Comparison of ENCODE assay signal across 8 cellular contexts in the genomic region with DNA sequence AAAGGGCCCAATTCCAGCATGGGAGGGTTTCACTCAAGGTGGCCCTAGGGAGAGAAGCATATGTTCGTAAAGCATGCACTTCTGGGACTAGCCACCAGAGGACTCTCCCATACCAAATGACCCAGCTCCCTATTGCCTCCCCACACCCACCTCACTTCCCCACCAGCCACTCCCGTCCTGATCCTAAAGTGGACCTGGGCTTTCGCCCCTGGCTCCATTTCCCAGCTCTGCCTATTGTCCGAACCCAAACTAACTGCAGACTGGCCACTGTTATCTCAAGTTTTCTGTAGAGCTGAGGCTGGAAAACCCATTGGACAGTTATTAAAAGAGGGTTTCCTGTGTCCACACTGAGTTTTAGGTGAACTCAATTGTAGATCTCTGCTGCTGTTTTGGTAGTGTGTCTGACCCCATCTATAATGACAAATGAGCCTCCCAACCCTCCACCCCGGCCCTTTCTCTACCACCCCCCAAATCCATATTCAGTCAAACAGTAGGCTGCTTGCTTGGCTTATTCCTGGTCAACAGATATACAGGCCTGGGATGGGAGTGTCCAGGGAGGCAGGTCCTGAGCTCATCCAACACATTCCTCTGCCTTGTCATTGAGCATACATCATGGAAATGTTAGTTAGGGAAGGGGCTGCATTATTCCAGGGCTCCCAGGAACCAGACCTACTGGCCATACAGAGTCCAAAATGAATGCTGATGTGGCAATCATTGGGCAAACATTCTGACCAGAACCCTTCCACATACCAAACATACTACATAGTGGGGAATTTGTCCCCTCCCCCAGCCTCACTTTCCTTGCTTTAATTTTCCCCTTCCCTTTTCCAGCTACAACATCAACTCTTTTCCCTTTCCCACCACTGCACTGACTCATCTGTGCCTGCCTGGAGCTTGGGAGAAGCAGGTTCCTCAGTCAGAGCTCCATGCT. TPM values are rescaled to one million over a fixed set of nuclear protein-coding genes. Genes with fewer than 3 reads are reported as not detected.
DNase-seq lines count a peak whose midpoint lies in the region; ATAC-seq and TF ChIP-seq lines count a peak whose summit lies in the region.

No MANE protein-coding gene starts in this region.

- TF ChIP-seq CTCF in RWPE2 (IDR thresholded peaks at IDR 0.05; ENCODE audit: poor library complexity, severe bottlenecking) = peak; percentile 79
- TF ChIP-seq CTCF in breast epithelium (IDR thresholded peaks at IDR 0.05) = peak; percentile 91 to 96 (median 95)

- peaks cover 5% of the 10 kb centered on the region for H3K4me1 ChIP-seq in RWPE2 (ENCODE audit: insufficient read depth, poor library complexity, severe bottlenecking)
- no peaks in the 10 kb centered on the region for H3K4me1 ChIP-seq in breast epithelium

- H3K4me3 ChIP-seq in RWPE2 (ENCODE audit: severe bottlenecking) = no peak overlapping the region
- H3K4me3 ChIP-seq in breast epithelium = no peak overlapping the region

- H3K9me3 ChIP-seq in RWPE2 (ENCODE audit: severe bottlenecking) = no peaks in the 10 kb centered on the region
- no peaks in the 10 kb centered on the region for H3K9me3 ChIP-seq in breast epithelium

- H3K27me3 ChIP-seq in RWPE2 (ENCODE audit: insufficient read depth, poor library complexity, severe bottlenecking) = no peaks in the 10 kb centered on the region
- no peaks in the 10 kb centered on the region for H3K27me3 ChIP-seq in breast epithelium

- DNase-seq in NCI-H2171 treated with DMSO at 0.1 percent for 48 hours (lab: John Stamatoyannopoulos, UW) = peak; percentile 14
- DNase-seq in NCI-H2171 (lab: John Stamatoyannopoulos, UW) = no peak
- DNase-seq in HuH-7.5 (ENCODE audit: low spot score) = peak; percentile 70
- DNase-seq in RWPE2 (ENCODE audit: low spot score) = no peak
- peak; percentile 36 to 72 for DNase-seq in breast epithelium (ENCODE audit: low spot score in 2 of 2)
- DNase-seq in kidney glomerular epithelial cell (lab: John Stamatoyannopoulos, UW) = peak; percentile 67
- DNase-seq in stimulated activated CD4-positive, alpha-beta T cell treated with anti-CD3 and anti-CD28 coated beads, Interleukin-4, amount 100 ng/mL, for 24 hours = peak; percentile 28

- H3K27ac ChIP-seq in RWPE2 (ENCODE audit: poor library complexity, severe bottlenecking) = no peak overlapping the region
- H3K27ac ChIP-seq in breast epithelium = peak overlapping the region in 1 of 2 donors; percentile 3

- no peak for TF ChIP-seq POLR2A in breast epithelium (IDR thresholded peaks at IDR 0.05)

- peak; percentile 89 for ATAC-seq in GM21619 (IDR thresholded peaks at IDR 0.05; ENCODE audit: unreplicated experiment)
- peak; percentile 87 for ATAC-seq in RWPE2 (ENCODE audit: low read depth)

- H3K36me3 ChIP-seq in RWPE2 (ENCODE audit: low read depth) (no peaks in the 10 kb centered on the region), breast epithelium (no peaks in the 10 kb centered on the region)

- intact Hi-C loops in breast epithelium (cut with DNase I; ENCODE audit: low total_unique reads) = no loop called here

RNA-seq across cellular contexts. Expression of a gene that starts 59.2 kb away (rescaled TPM):
- 1 to 10 TPM in 2 of 3 donors, under 1 TPM in 1; 0.16 to 3.5 (median 1.3) TPM for total RNA-seq in breast epithelium

Comparison
In these comparisons a context has a peak if more than half of its experiments do, and no peak if none do; other contexts are left out.
1. DNase-seq: peak in NCI-H2171 treated with DMSO at 0.1 percent for 48 hours (single experiment), HuH-7.5 (single experiment), breast epithelium (2 of 2), kidney glomerular epithelial cell (single experiment) and stimulated activated CD4-positive, alpha-beta T cell treated with anti-CD3 and anti-CD28 coated beads, Interleukin-4, amount 100 ng/mL, for 24 hours (single experiment); none in NCI-H2171 (single experiment) and RWPE2 (single experiment).